ENCODE assay signal across 30 cellular contexts in the genomic region with DNA sequence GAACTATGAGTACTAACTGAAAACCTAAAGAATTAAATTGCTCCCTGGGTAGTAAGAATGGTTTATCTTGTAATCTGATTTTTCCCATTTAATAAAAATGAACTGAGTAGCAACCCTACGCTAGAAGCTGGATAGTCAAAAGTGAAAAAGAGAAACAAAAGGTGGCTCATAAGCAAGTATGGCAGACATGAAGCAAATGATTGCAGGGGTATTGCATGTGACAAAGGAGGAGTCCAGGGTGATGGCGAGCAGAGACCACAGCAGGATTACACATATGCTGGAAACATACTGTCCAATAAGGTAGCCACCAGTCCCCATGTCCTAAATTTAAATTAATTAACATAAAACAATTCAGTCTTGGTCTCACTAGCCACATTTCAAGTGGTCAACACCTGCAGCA.
"Had no signal": no experiment of that assay in that cellular context is flagged by ENCODE, and none has a peak within 500 bp of the region (broad histone marks: within the 10 kb centered on the region; RNA-seq: fewer than 3 reads in every experiment).

No MANE protein-coding gene starts in this region.

- H3K4me2 ChIP-seq: neural progenitor cell, smooth muscle cell had no signal

- H3K9me3 ChIP-seq: esophagus muscularis mucosa, gastroesophageal sphincter, heart left ventricle, left lung, ovary, testis, tibial artery had no signal

- H3K27ac ChIP-seq: dorsolateral prefrontal cortex, epithelial cell of prostate, esophagus muscularis mucosa, foreskin keratinocyte, gastroesophageal sphincter, heart left ventricle, left lung, neural progenitor cell, ovary, testis, tibial artery had no signal

- H3K27me3 Mint-ChIP-seq: naive thymus-derived CD4-positive, alpha-beta T cell; stimulated activated naive CD8-positive, alpha-beta T cell treated with anti-CD3 and anti-CD28 coated beads, Interleukin-15, amount 100 ng/mL, for 72 hours; type B pancreatic cell had no signal

- DNase-seq: cerebellar nuclear complex; dorsolateral prefrontal cortex; effector CD4-positive, alpha-beta T cell; endodermal cell; foreskin keratinocyte; heart left ventricle; hippocampal formation; left cardiac atrium; left lung; mesendoderm; midbrain; naive thymus-derived CD4-positive, alpha-beta T cell; nucleus accumbens; ovary; stimulated activated CD4-positive, alpha-beta T cell treated with anti-CD3 and anti-CD28 coated beads, Interleukin-12 subunit alpha, Interleukin-12 subunit beta, amount 100 ng/mL, for 4 hours; stimulated activated CD4-positive, alpha-beta T cell treated with anti-CD3 and anti-CD28 coated beads, Interleukin-1b, Interleukin-23, amount 100 ng/mL, for 48 hours; stimulated activated CD4-positive, alpha-beta T cell treated with anti-CD3 and anti-CD28 coated beads, Interleukin-4, amount 100 ng/mL, for 1 hour; stimulated activated CD8-positive, alpha-beta memory T cell treated with anti-CD3 and anti-CD28 coated beads, Interleukin-4, amount 100 ng/mL, for 48 hours; stimulated activated naive CD4-positive, alpha-beta T cell; stimulated activated naive CD8-positive, alpha-beta T cell treated with anti-CD3 and anti-CD28 coated beads, Interleukin-15, amount 100 ng/mL, for 72 hours; testis; tibial artery had no signal

- H3K4me3 ChIP-seq: dorsolateral prefrontal cortex, esophagus muscularis mucosa, gastroesophageal sphincter, heart left ventricle, left lung, neural progenitor cell, ovary, smooth muscle cell, testis, tibial artery had no signal

- H3K36me3 ChIP-seq: ovary had no signal

- H3K27me3 ChIP-seq: dorsolateral prefrontal cortex, esophagus muscularis mucosa, foreskin keratinocyte, gastroesophageal sphincter, heart left ventricle, left lung, neural progenitor cell, ovary, testis, tibial artery had no signal

- H3K4me3 Mint-ChIP-seq: endodermal cell; naive thymus-derived CD4-positive, alpha-beta T cell; nephron; neural progenitor cell; stimulated activated naive CD8-positive, alpha-beta T cell treated with anti-CD3 and anti-CD28 coated beads, Interleukin-15, amount 100 ng/mL, for 72 hours; type B pancreatic cell had no signal

- H3K4me1 ChIP-seq: foreskin keratinocyte, testis had no signal

- ATAC-seq: foreskin keratinocyte; gastroesophageal sphincter; left cardiac atrium; left lung; naive thymus-derived CD4-positive, alpha-beta T cell; sciatic nerve; stimulated activated naive CD8-positive, alpha-beta T cell treated with anti-CD3 and anti-CD28 coated beads, Interleukin-15, amount 100 ng/mL, for 72 hours had no signal

- H3K9me3 Mint-ChIP-seq: endodermal cell; naive thymus-derived CD4-positive, alpha-beta T cell; nephron; neural progenitor cell; stimulated activated naive CD8-positive, alpha-beta T cell treated with anti-CD3 and anti-CD28 coated beads, Interleukin-15, amount 100 ng/mL, for 72 hours; type B pancreatic cell had no signal

- H3K27ac Mint-ChIP-seq: naive thymus-derived CD4-positive, alpha-beta T cell; nephron; neural progenitor cell; stimulated activated naive CD8-positive, alpha-beta T cell treated with anti-CD3 and anti-CD28 coated beads, Interleukin-15, amount 100 ng/mL, for 72 hours; type B pancreatic cell had no signal

- H2AFZ ChIP-seq: neural progenitor cell had no signal

- H3K9ac ChIP-seq: neural progenitor cell had no signal
